In the genomic region with DNA sequence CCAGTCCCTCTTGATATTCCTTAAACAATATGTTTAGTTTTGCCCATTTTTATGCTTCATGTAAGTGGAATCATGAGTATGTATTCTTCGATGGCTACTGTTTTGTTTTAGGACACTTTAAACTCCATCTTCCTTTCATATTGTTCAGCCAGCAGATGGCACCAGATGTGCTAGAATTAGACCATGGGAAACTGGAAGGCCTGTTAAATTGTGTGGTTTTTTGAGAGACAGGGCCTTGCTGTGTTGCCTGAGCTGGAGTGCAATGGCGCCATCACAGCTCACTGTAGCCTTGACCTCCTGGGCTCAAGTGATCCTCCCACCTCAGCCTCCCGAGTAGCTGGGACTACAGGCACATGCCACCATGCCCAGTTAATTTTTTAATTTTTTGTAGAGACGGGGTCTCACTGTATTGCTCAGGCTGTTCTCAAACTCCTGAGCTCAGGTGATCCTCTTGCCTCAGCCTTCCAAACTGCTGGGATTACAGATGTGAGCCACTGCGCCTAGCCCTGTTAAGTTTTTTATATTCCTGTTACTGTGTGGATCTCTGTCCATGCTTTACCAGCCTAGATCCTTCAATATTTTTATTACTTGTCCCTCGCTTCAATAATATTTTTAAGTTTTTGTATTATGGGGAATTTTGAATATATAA, we compare ENCODE assay signal across 8 cellular contexts. TPM values are rescaled to one million over a fixed set of nuclear protein-coding genes. Genes with fewer than 3 reads are reported as not detected.
DNase-seq lines count a peak whose midpoint lies in the region; ATAC-seq and TF ChIP-seq lines count a peak whose summit lies in the region.
"Not testable (repeated sequence)": the region's sequence is repeated elsewhere in the genome, so short reads cannot be mapped to it uniquely, and the experiment has no call there.

No MANE protein-coding gene starts in this region.

- H3K4me3 ChIP-seq in fibroblast of lung (replicated peaks in 1 of 4; ENCODE audit: control extremely low read depth in 1 of 4, insufficient read depth in 1 of 4, low read depth in 3 of 4, low read length in 4 of 4), result not testable (repeated sequence)

- not testable (repeated sequence) for H4K20me1 ChIP-seq in fibroblast of lung (ENCODE audit: control insufficient read depth, extremely low read depth, insufficient read depth, low read length)

- H3K27ac ChIP-seq in CD4-positive, alpha-beta T cell (ENCODE audit: low read depth, low read length); fibroblast of lung (ENCODE audit: insufficient read depth, low read length): not testable (repeated sequence)

- CTCF ChIA-PET in CD4-positive, alpha-beta T cell (lab: Charles Lee), result interaction anchor here (1.6 kb wide), 1 partner anchor 40 kb away, joined by 3 read pairs; no protein-coding TSS in a partner anchor
- CTCF ChIA-PET in activated naive CD4-positive, alpha-beta T cell treated with anti-CD3 and anti-CD28 coated beads, Interleukin-2, amount 10 ng/mL, durations not matched to agents 7 days and 5 days (lab: Charles Lee), result not testable (repeated sequence)

- peak; percentile 78 for ATAC-seq in CD4-positive, alpha-beta T cell (ENCODE audit: poor library complexity)
- ATAC-seq in GM21529 (IDR thresholded peaks at IDR 0.05; ENCODE audit: unreplicated experiment), result peak; percentile 63
- peak; percentile 84 for ATAC-seq in T-helper 17 cell

- not testable (repeated sequence) for H3K36me3 ChIP-seq in fibroblast of lung (ENCODE audit: control insufficient read depth, insufficient read depth, low read length)

- intact Hi-C loops in CD4-positive, alpha-beta T cell (cut with DNase I, micrococcal nuclease), result loop anchor here in 1 of 2 experiments (1.0 kb wide), 1 partner anchor 45 kb away; no protein-coding TSS in a partner anchor

- peaks cover 47% of the 10 kb centered on the region for H3K36me3 Mint-ChIP-seq in CD4-positive, alpha-beta T cell (ENCODE audit: low read depth)
- H3K36me3 Mint-ChIP-seq in T-helper 17 cell (ENCODE audit: low read depth), result not testable (repeated sequence)
- peaks cover 19% of the 10 kb centered on the region for H3K36me3 Mint-ChIP-seq in activated naive CD4-positive, alpha-beta T cell treated with anti-CD3 and anti-CD28 coated beads, Interleukin-2, amount 10 ng/mL, durations not matched to agents 7 days and 5 days

- not testable (repeated sequence) for H3K79me2 ChIP-seq in fibroblast of lung (ENCODE audit: control insufficient read depth, insufficient read depth, low read length)

- not testable (repeated sequence) for H3K4me1 Mint-ChIP-seq in CD4-positive, alpha-beta T cell (ENCODE audit: low read depth); T-helper 17 cell; activated naive CD4-positive, alpha-beta T cell treated with anti-CD3 and anti-CD28 coated beads, Interleukin-2, amount 10 ng/mL, durations not matched to agents 7 days and 5 days

- POLR2A ChIA-PET in CD4-positive, alpha-beta T cell (lab: Charles Lee), result not testable (repeated sequence)

- TF ChIP-seq CTCF in CD4-positive, alpha-beta T cell (IDR thresholded peaks at IDR 0.05), result peak; percentile 41
- peak; percentile 21 to 39 for TF ChIP-seq CTCF in fibroblast of lung (conservative IDR thresholded peaks at IDR 0.05 in 1 of 2, IDR thresholded peaks at IDR 0.05 in 1 of 2; ENCODE audit: low read depth in 1 of 2, low read length in 2 of 2)

- H3K4me3 Mint-ChIP-seq in CD4-positive, alpha-beta T cell; T-helper 17 cell; activated naive CD4-positive, alpha-beta T cell treated with anti-CD3 and anti-CD28 coated beads, Interleukin-2, amount 10 ng/mL, durations not matched to agents 7 days and 5 days: not testable (repeated sequence)

- H3K9me3 ChIP-seq in CD4-positive, alpha-beta T cell (ENCODE audit: control insufficient read depth, low read length); T-helper 17 cell (ENCODE audit: control insufficient read depth, low read length, poor library complexity, severe bottlenecking); fibroblast of lung (ENCODE audit: control insufficient read depth, insufficient read depth, low read depth, low read length): not testable (repeated sequence)

- H3K9me3 Mint-ChIP-seq in CD4-positive, alpha-beta T cell; activated naive CD4-positive, alpha-beta T cell treated with anti-CD3 and anti-CD28 coated beads, Interleukin-2, amount 10 ng/mL, durations not matched to agents 7 days and 5 days: not testable (repeated sequence)

- not testable (repeated sequence) for H3K27ac Mint-ChIP-seq in CD4-positive, alpha-beta T cell; activated naive CD4-positive, alpha-beta T cell treated with anti-CD3 and anti-CD28 coated beads, Interleukin-2, amount 10 ng/mL, durations not matched to agents 7 days and 5 days
- peak overlapping the region; percentile 41 for H3K27ac Mint-ChIP-seq in T-helper 17 cell

- not testable (repeated sequence) for H3K27me3 Mint-ChIP-seq in CD4-positive, alpha-beta T cell; T-helper 17 cell; activated naive CD4-positive, alpha-beta T cell treated with anti-CD3 and anti-CD28 coated beads, Interleukin-2, amount 10 ng/mL, durations not matched to agents 7 days and 5 days

- H2AFZ ChIP-seq in fibroblast of lung (ENCODE audit: low read length), result not testable (repeated sequence)

- not testable (repeated sequence) for H3K27me3 ChIP-seq in CD4-positive, alpha-beta T cell (ENCODE audit: control insufficient read depth, insufficient read depth, low read length); fibroblast of lung (ENCODE audit: control insufficient read depth, insufficient read depth, low read length)

- H3K4me2 ChIP-seq in fibroblast of lung (ENCODE audit: extremely low read depth, insufficient read depth, low read length), result not testable (repeated sequence)

- H3K4me1 ChIP-seq in fibroblast of lung (ENCODE audit: control insufficient read depth, extremely low read depth, insufficient read depth, low read length), result not testable (repeated sequence)

- H3K9ac ChIP-seq in fibroblast of lung (ENCODE audit: insufficient read depth, low read length), result not testable (repeated sequence)

- peak in 6 of 10 experiments; percentile 12 to 46 (median 24) for DNase-seq in CD4-positive, alpha-beta T cell
- peak; percentile 75 for DNase-seq in MV-4-11 (lab: John Stamatoyannopoulos, UW)
- DNase-seq in T-helper 17 cell, result peak in 1 of 3 donors; percentile 13
- peak; percentile 58 for DNase-seq in activated naive CD4-positive, alpha-beta T cell treated with anti-CD3 and anti-CD28 coated beads, Interleukin-2, amount 10 ng/mL, durations not matched to agents 7 days and 5 days
- peak; percentile 52 to 79 for DNase-seq in fibroblast of lung (ENCODE audit: low read depth in 2 of 2)
- DNase-seq in lung microvascular endothelial cell (ENCODE audit: low read depth in 2 of 2), result peak; percentile 69 to 74
- DNase-seq in stimulated activated CD4-positive, alpha-beta T cell treated with anti-CD3 and anti-CD28 coated beads, Interleukin-2, amount 100 ng/mL, for 4 hours (ENCODE audit: low read depth), result peak; percentile 10

RNA-seq across cellular contexts. Expression of a gene that starts 11.4 kb away (rescaled TPM):
- 10 to 100 TPM; 32.2 to 32.9 TPM for total RNA-seq in CD4-positive, alpha-beta T cell
- total RNA-seq in T-helper 17 cell (10 to 100 TPM; 23.8 to 33.0 TPM), fibroblast of lung (55.0 and 58.8 TPM in 2 replicates), lung microvascular endothelial cell (52.4 and 56.0 TPM in 2 replicates)
- 130 and 145 TPM in 2 replicates for polyA plus RNA-seq in fibroblast of lung
- polyA plus RNA-seq in fibroblast of lung (2012), result 95.8 and 115 TPM in 2 replicates
- 16.8 and 18.3 TPM in 2 replicates for polyA minus RNA-seq in fibroblast of lung (ENCODE audit: low replicate concordance)

RNA-seq across cellular contexts. Expression of a gene that starts 46.8 kb away (rescaled TPM):
- 10 to 100 TPM; 41.0 to 42.9 TPM for total RNA-seq in CD4-positive, alpha-beta T cell
- total RNA-seq in T-helper 17 cell, result 100 to 1,000 TPM in 1 of 2 donors, 10 to 100 TPM in 1; 51.5 to 107 TPM
- 145 and 175 TPM in 2 replicates for total RNA-seq in fibroblast of lung
- polyA plus RNA-seq in fibroblast of lung, result 117 and 140 TPM in 2 replicates
- polyA plus RNA-seq in fibroblast of lung (2012), result 78.4 and 81.5 TPM in 2 replicates
- 76.8 and 152 TPM in 2 replicates for polyA minus RNA-seq in fibroblast of lung (ENCODE audit: low replicate concordance)
- total RNA-seq in lung microvascular endothelial cell, result 138 and 166 TPM in 2 replicates
